1 cellular context compared by ENCODE assay signal in the genomic region with DNA sequence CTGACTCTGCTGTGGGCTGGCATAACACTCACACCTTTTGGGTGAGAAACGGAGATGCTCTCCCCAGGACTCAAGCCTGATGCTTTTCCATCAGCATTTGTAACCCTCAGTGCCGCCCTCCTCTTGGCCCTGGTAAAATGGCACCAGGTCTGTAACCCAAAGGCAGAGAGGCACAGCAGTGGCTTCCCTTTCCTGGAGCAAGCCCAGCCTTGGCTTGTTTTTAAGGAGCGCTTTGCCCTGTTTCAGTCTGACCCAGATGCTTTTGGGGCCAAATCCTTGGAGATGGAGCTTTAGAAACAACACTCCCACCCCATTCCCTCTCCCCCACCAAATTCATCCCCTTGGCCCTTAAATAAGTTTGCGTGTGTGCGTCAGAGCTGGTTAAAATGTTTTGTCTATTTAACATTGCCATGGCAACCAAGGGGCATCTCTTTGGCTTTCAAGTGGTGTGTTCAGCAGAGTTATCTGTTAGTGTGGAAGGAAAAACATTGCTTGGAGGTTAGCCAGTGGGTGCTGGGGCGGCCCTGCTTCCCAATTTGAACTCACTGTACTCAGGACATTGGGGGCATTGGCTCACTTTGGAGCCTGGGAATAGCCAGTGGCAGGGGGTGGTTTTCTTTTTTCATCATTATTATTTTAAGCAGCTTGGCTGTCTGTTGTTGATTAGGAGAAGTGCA.
TF ChIP-seq lines count a peak whose summit lies in the region.

No MANE protein-coding gene starts in this region.

TF ChIP-seq in SK-N-SH, 30 proteins besides CTCF, POLR2A, EP300 and RAD21 (continued from another document):
- TF ChIP-seq MEF2A (IDR thresholded peaks at IDR 0.05; ENCODE audit: borderline replicate concordance, low read depth) (no peak), YY1 (IDR thresholded peaks at IDR 0.05; ENCODE audit: low read depth) (no peak)
- TF ChIP-seq, protein P1, sequence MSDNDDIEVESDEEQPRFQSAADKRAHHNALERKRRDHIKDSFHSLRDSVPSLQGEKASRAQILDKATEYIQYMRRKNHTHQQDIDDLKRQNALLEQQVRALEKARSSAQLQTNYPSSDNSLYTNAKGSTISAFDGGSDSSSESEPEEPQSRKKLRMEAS (IDR thresholded peaks at IDR 0.05; ENCODE audit: low read depth): no peak
- TF ChIP-seq, protein P2, sequence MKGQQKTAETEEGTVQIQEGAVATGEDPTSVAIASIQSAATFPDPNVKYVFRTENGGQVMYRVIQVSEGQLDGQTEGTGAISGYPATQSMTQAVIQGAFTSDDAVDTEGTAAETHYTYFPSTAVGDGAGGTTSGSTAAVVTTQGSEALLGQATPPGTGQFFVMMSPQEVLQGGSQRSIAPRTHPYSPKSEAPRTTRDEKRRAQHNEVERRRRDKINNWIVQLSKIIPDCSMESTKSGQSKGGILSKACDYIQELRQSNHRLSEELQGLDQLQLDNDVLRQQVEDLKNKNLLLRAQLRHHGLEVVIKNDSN (IDR thresholded peaks at IDR 0.05; ENCODE audit: borderline replicate concordance, low read depth): no peak
